ENCODE assay signal across 8 cellular contexts in the genomic region with DNA sequence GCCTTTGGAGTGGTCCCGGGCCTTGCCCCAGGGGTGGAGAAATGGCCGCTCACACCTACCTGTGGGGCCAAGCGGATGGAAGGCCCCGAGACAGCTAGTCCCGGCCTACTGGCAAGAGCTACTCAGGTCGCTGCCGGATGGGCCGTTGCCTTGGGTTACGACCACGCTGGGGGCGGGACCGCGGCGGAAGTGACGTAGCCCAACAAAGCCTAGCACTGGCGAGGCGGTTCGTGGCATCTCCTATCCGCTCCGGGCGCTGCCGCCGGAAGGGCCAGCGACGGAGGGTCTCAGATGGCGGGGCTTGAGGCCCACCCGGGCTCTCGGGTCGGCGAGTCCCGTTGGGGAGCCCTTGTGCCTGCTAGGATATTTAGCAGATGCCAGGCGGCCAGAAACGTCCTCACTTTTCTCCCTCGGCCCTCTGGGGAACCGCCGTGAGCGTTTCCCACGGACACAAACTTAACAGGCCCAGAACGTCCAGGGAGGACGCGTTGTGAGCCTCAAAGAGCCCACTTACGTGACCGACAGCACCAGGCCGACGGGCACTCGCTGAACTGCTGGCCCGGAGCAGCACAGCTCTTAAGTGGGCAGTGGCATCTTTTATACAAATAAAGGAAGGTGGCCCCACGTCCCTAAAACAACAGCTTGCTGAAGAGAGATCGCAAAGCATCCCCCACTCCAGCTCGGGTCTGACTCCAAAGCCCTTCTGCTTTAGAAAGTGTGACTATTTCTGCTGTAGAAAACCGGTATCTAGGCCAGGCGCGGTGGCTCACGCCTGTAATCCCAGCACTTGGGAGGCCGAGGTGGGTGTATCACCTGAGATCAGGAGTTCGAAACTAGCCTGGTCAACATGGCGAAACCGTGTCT. TPM values are rescaled to one million over a fixed set of nuclear protein-coding genes. Genes with fewer than 3 reads are reported as not detected.
A peak's percentile ranks its signal among the peaks of the same experiment; 100 is the strongest.
DNase-seq lines count a peak whose midpoint lies in the region; ATAC-seq and TF ChIP-seq lines count a peak whose summit lies in the region.

A gene with protein sequence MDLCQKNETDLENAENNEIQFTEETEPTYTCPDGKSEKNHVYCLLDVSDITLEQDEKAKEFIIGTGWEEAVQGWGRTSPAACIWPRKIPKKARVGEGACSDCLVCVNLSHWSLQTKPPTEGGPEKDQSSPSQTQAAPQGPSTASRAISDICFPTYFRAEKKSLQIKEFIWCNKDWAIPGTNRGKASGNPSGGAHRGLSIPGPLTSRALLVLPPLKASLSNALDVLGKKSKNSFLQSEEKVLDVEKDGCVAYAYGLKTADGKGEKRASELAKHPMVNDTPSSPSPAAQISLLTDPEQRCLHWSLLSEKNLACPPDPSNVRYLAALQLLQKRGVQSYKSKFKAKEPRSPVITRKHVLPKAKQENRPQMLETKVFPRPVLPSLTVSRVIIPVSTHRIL (minus strand): TSS at position 162 of the 864 bp plus-strand sequence. CDS start 13,283 bp downstream, outside the sequence.

- DNase-seq in DMS153 treated with DMSO at 0.1 percent for 48 hours (lab: John Stamatoyannopoulos, UW; ENCODE audit: unreplicated experiment) (peak; percentile 90), IMR-90 (peak; percentile 95), OCI-LY7 (ENCODE audit: low spot score) (peak; percentile 96), activated T-cell treated with anti-CD3 and anti-CD28 coated beads for 48 hours (ENCODE audit: low read depth) (peak; percentile 97)
- peak; percentile 98 for DNase-seq in stimulated activated CD8-positive, alpha-beta memory T cell treated with anti-CD3 and anti-CD28 coated beads, Interleukin-4, amount 100 ng/mL, for 24 hours (ENCODE audit: low read depth)

- peak within 1 kb of the TSS; percentile 66 for H3K18ac ChIP-seq in IMR-90 (ENCODE audit: low read depth, low read length)

- H3K27me3 ChIP-seq in IMR-90 (ENCODE audit: control insufficient read depth, insufficient read depth, low read length) = no peaks in the 10 kb centered on the region
- no peaks in the 10 kb centered on the region for H3K27me3 ChIP-seq in esophagus (ENCODE audit: control insufficient read depth in 1 of 2, insufficient read depth in 2 of 2, low read length in 2 of 2)
- H3K27me3 ChIP-seq in mucosa of rectum (ENCODE audit: control insufficient read depth in 2 of 2, insufficient read depth in 2 of 2, low read length in 2 of 2) = no peaks in the 10 kb centered on the region

- ATAC-seq in GM21576 (IDR thresholded peaks at IDR 0.05; ENCODE audit: unreplicated experiment) (peak; percentile 95), IMR-90 (ENCODE audit: low read depth) (peak; percentile 94)

- peak within 1 kb of the TSS; percentile 80 for H2AK9ac ChIP-seq in IMR-90 (replicated peaks; ENCODE audit: low read depth, low read length, poor library complexity)

- no peaks in the 10 kb centered on the region for H3K9me3 ChIP-seq in IMR-90 (ENCODE audit: control insufficient read depth, insufficient read depth, low read length)
- H3K9me3 ChIP-seq in OCI-LY7 (ENCODE audit: low read length) = no peaks in the 10 kb centered on the region
- H3K9me3 ChIP-seq in esophagus (ENCODE audit: control insufficient read depth in 2 of 2, insufficient read depth in 1 of 2, low read depth in 1 of 2, low read length in 1 of 2) = no peaks in the 10 kb centered on the region
- H3K9me3 ChIP-seq in mucosa of rectum (ENCODE audit: control insufficient read depth in 2 of 2, low read length in 2 of 2) = no peaks in the 10 kb centered on the region

- H2AK5ac ChIP-seq in IMR-90 (ENCODE audit: low read depth, low read length) = peak within 1 kb of the TSS; percentile 36; the same call in 1 of the 2 replicates

- no peaks in the 10 kb centered on the region for H3K9me2 ChIP-seq in OCI-LY7 (ENCODE audit: insufficient read depth, low read length)

- H4K91ac ChIP-seq in IMR-90 (ENCODE audit: insufficient read depth, low read depth, low read length) = peak within 1 kb of the TSS; percentile 75

- peak within 1 kb of the TSS; percentile 97 for H3K4me2 ChIP-seq in IMR-90 (ENCODE audit: low read depth, low read length)
- H3K4me2 ChIP-seq in OCI-LY7 (ENCODE audit: low read length) = peak within 1 kb of the TSS; percentile 79

- H3K4me3 ChIP-seq in IMR-90 (ENCODE audit: insufficient read depth, low read depth, low read length) (peak within 1 kb of the TSS; percentile 80), OCI-LY7 (ENCODE audit: low read depth, low read length, poor library complexity, severe bottlenecking) (peak within 1 kb of the TSS; percentile 74), esophagus (ENCODE audit: low read depth in 1 of 2, low read length in 2 of 2) (peak within 1 kb of the TSS; percentile 60 to 90), mucosa of rectum (ENCODE audit: low read length in 2 of 2) (peak within 1 kb of the TSS; percentile 93 to 94)

- H4K20me1 ChIP-seq in IMR-90 (ENCODE audit: insufficient read depth, low read length) (no peaks in the 10 kb centered on the region; the same call in 1 of the 2 replicates), OCI-LY7 (ENCODE audit: insufficient read depth, low read length) (no peaks in the 10 kb centered on the region)

- H2BK120ac ChIP-seq in IMR-90 (ENCODE audit: low read depth, low read length) = peak within 1 kb of the TSS; percentile 5; the same call in 1 of the 2 replicates

- H2BK5ac ChIP-seq in IMR-90 (ENCODE audit: low read depth, low read length, poor library complexity, severe bottlenecking) = peak within 1 kb of the TSS; percentile 82

- 26% methylated on average over 22 of the region's 58 CpGs; no CpG with 5 or more reads in 1 of the 2 experiments for WGBS in IMR-90 (ENCODE audit: extremely low coverage in 2 of 2, insufficient read length in 1 of 2), 2 experiments
- 11% methylated on average over 58 of the region's 58 CpGs for WGBS in esophagus, 2 donors

- TF ChIP-seq CTCF in IMR-90 (conservative IDR thresholded peaks at IDR 0.05; ENCODE audit: low read depth, low read length) (no peak), OCI-LY7 (conservative IDR thresholded peaks at IDR 0.05; ENCODE audit: low read length) (no peak)

- H2AFZ ChIP-seq in IMR-90 (replicated peaks; ENCODE audit: low read length, poor library complexity) (peak within 1 kb of the TSS; percentile 99), OCI-LY7 (ENCODE audit: low read length) (peak within 1 kb of the TSS; percentile 73)

- H3K27ac ChIP-seq in IMR-90 (ENCODE audit: insufficient read depth, low read length) = peak within 1 kb of the TSS; percentile 85
- peak within 1 kb of the TSS; percentile 81 for H3K27ac ChIP-seq in OCI-LY7 (ENCODE audit: low read depth, low read length, poor library complexity, severe bottlenecking)
- peak within 1 kb of the TSS; percentile 79 to 99 for H3K27ac ChIP-seq in esophagus (ENCODE audit: low read depth in 2 of 2, low read length in 1 of 2)
- H3K27ac ChIP-seq in mucosa of rectum (ENCODE audit: low read depth in 2 of 2, low read length in 2 of 2) = peak within 1 kb of the TSS; percentile 97

- H2BK15ac ChIP-seq in IMR-90 (ENCODE audit: low read depth, low read length) = no peak within 1 kb of the TSS; the same call in 2 of the 3 replicates

- CTCF ChIA-PET in IMR-90 (lab: Yijun Ruan, JAX) (interaction anchor here (0.6 to 1.2 kb wide), 2 partner anchors 98 to 901 kb away, joined by 3 read pairs; no protein-coding TSS in a partner anchor), OCI-LY7 (lab: Charles Lee; ENCODE audit: unreplicated experiment) (interaction anchor here (1.0 kb wide), 1 partner anchor 15 kb away, joined by 4 read pairs; no protein-coding TSS in a partner anchor)

- in situ Hi-C loops in IMR-90 (cut with MboI; ENCODE audit: low sequenced_read_pairs) = no loop called here

- dilution Hi-C loops in IMR-90 (cut with HindIII; ENCODE audit: low sequenced_read_pairs, unreplicated experiment) = no loop called here

- H3K79me2 ChIP-seq in OCI-LY7 (ENCODE audit: insufficient read depth, low read depth, low read length) = no peaks in the 10 kb centered on the region

- H2BK20ac ChIP-seq in IMR-90 (ENCODE audit: low read depth, low read length) = no peak within 1 kb of the TSS

- peak within 1 kb of the TSS; percentile 79 for H3K23ac ChIP-seq in IMR-90 (ENCODE audit: low read depth, low read length)

- peak within 1 kb of the TSS; percentile 93 for H3K14ac ChIP-seq in IMR-90 (replicated peaks; ENCODE audit: low read depth, low read length)

- H3K9ac ChIP-seq in IMR-90 (ENCODE audit: low read depth, low read length) (peak within 1 kb of the TSS; percentile 91), mucosa of rectum (ENCODE audit: low read depth in 1 of 2, low read length in 2 of 2) (peak within 1 kb of the TSS; percentile 74 to 97)

- peak within 1 kb of the TSS; percentile 87 for H3K4ac ChIP-seq in IMR-90 (ENCODE audit: low read depth, low read length)

- 0 out of 2 replicates have a peak, but pooled peaks cover 4% of the 10 kb centered on the region for H3K9me1 ChIP-seq in IMR-90 (ENCODE audit: insufficient read depth, low read length)

- peak within 1 kb of the TSS; percentile 98 for H4K5ac ChIP-seq in IMR-90 (ENCODE audit: low read depth, low read length)

- peak within 1 kb of the TSS; percentile 96 to 99 for H4K8ac ChIP-seq in IMR-90 (ENCODE audit: low read depth in 2 of 2, low read length in 2 of 2)

- peaks cover 3% of the 10 kb centered on the region; the same call in 1 of the 2 replicates for H3K4me1 ChIP-seq in IMR-90 (ENCODE audit: control insufficient read depth, insufficient read depth, low read length)
- H3K4me1 ChIP-seq in OCI-LY7 (ENCODE audit: insufficient read depth, low read length, poor library complexity, severe bottlenecking) = peaks cover 15% of the 10 kb centered on the region
- H3K4me1 ChIP-seq in esophagus (ENCODE audit: control insufficient read depth in 2 of 2, insufficient read depth in 2 of 2, low read length in 1 of 2) = no peaks in the 10 kb centered on the region
- peaks cover 2 to 6% of the 10 kb centered on the region in 2 donors for H3K4me1 ChIP-seq in mucosa of rectum (ENCODE audit: control insufficient read depth in 2 of 2, insufficient read depth in 2 of 2, low read length in 2 of 2)

- POLR2A ChIA-PET in IMR-90 (lab: Charles Lee; ENCODE audit: unreplicated experiment) (interaction anchor here (1.2 kb wide), 1 partner anchor 11 kb away, joined by 3 read pairs; no protein-coding TSS in a partner anchor), OCI-LY7 (lab: Charles Lee) (interaction anchor here (0.6 to 1.8 kb wide), 9 partner anchors 11 to 1920 kb away, joined by 3 to 10 read pairs (median 4); no protein-coding TSS in a partner anchor)

- TF ChIP-seq POLR2A in IMR-90 (IDR thresholded peaks at IDR 0.05; ENCODE audit: low read depth, low read length) = peak; percentile 96

- peak within 1 kb of the TSS; percentile 62 for H3K56ac ChIP-seq in IMR-90 (ENCODE audit: extremely low read depth, insufficient read depth, low read length)

- intact Hi-C loops in IMR-90 (cut with micrococcal nuclease) (loop anchor here (5.0 kb wide), 1 partner anchor 40 kb away; a partner anchor contains a TSS), OCI-LY7 (cut with micrococcal nuclease; ENCODE audit: unreplicated experiment) (loop anchor here (2.0 to 5.0 kb wide), 2 partner anchors 41 to 660 kb away; no protein-coding TSS in a partner anchor)

- BruUV-seq in IMR-90 (replicated peaks; lab: Mats Ljungman, UMichigan) = no TSS peak
- TSS peak; percentile 76 for BruUV-seq in OCI-LY7 (replicated peaks; lab: Mats Ljungman, UMichigan)

- H3K36me3 ChIP-seq in IMR-90 (ENCODE audit: control insufficient read depth, insufficient read depth, low read length) = no peaks in the 10 kb centered on the region
- H3K36me3 ChIP-seq in OCI-LY7 (ENCODE audit: insufficient read depth, low read length) = peaks cover 13% of the 10 kb centered on the region
- no peaks in the 10 kb centered on the region for H3K36me3 ChIP-seq in esophagus (ENCODE audit: control insufficient read depth in 2 of 2, insufficient read depth in 2 of 2, low read length in 1 of 2)
- no peaks in the 10 kb centered on the region for H3K36me3 ChIP-seq in mucosa of rectum (ENCODE audit: control insufficient read depth in 2 of 2, insufficient read depth in 2 of 2, low read length in 2 of 2)

- 0 out of 4 replicates have a peak, but pooled peaks cover 0 to 4% of the 10 kb centered on the region in 2 experiments for H3K79me1 ChIP-seq in IMR-90 (ENCODE audit: low read depth in 1 of 2, low read length in 2 of 2)

- no peak for TF ChIP-seq RAD21 in IMR-90 (IDR thresholded peaks at IDR 0.05; ENCODE audit: low read length)

RNA-seq across cellular contexts. Expression of the gene that starts here (rescaled TPM):
- under 0.01 and 0.72 TPM in 2 replicates for total RNA-seq in IMR-90 (2012; rRNA removed)
- 0.27 and 0.55 TPM in 2 replicates for polyA plus RNA-seq in IMR-90 (2012; rRNA removed)
- polyA plus RNA-seq in IMR-90 (2012; cell fraction: cytosol; rRNA removed) = 0.23 TPM in 1 of 2 replicates, not detected in the other
- polyA plus RNA-seq in IMR-90 (2012; cell fraction: nucleus; rRNA removed; ENCODE audit: low replicate concordance) = 0.25 TPM in 1 of 2 replicates, not detected in the other
- total RNA-seq in OCI-LY7 (2014; rRNA removed; shearing (Covaris generic)) = 0.69 and 1.6 TPM in 2 replicates
- 0.81 and 1.2 TPM in 2 replicates for total RNA-seq in OCI-LY7 (2022)
- under 1 TPM; 0.24 to 0.29 TPM for polyA plus RNA-seq in esophagus

Comparison
In these comparisons a context has a peak if more than half of its experiments do, and no peak if none do; other contexts are left out.
1. Peak in every context shown above with its lines: DNase-seq, ATAC-seq, H3K4me3 ChIP-seq and H3K27ac ChIP-seq.
2. Peak in DNase-seq, ATAC-seq, H3K4me3 ChIP-seq, H3K27ac ChIP-seq, H3K9ac ChIP-seq and H3K4me2 ChIP-seq in IMR-90; RNA of the gene not detected or under 1 TPM.